Comparison of ENCODE assay signal across 8 cellular contexts in the genomic region with DNA sequence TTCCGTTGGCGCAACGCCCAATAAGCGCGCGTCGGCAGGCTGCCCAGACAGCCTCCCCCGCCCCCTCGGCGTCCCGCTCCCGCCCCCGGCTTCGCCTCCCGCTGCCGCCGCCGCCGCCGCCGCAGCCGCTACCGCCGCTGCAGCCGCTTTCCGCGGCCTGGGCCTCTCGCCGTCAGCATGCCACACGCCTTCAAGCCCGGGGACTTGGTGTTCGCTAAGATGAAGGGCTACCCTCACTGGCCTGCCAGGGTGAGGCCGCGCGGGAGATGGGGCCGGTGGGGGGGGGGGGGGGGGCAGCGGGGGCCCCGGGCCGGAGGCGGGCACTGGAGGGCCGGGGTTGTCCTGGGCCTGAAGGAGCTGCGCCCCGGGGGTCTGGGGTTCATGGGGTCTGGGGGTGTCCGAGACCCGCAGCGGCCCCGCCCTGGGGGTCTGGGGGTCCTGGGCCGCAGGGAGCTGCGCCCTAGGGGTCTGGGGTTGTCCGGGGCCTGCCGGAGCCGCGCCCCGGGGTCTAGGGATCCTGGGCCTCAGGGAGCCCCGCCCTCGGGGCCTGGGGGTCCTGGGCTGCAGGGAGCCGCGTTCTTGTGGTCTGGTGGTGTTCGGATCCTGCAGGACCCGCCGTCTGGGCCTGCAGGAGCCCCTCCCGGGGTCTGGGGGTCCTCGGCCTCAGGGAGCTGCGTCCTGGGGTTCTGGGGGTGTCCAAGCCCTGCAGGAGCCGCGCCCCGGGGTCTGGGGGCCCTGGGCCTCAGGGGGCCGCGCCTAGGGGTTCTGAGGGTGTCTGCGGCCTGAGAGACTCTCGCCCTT. TPM values are rescaled to one million over a fixed set of nuclear protein-coding genes. Genes with fewer than 3 reads are reported as not detected.
A peak's percentile ranks its signal among the peaks of the same experiment; 100 is the strongest.
DNase-seq lines count a peak whose midpoint lies in the region; ATAC-seq lines count a peak whose summit lies in the region.

HDGFL2 (plus strand) TSS at position 124 of the 801 bp plus-strand sequence; CDS start at position 178, 54 bp downstream.

- H3K79me1 ChIP-seq in mesendoderm (ENCODE audit: low read length): peaks cover 13% of the 10 kb centered on the region

- peaks cover 28% of the 10 kb centered on the region for H3K79me2 ChIP-seq in mesendoderm (ENCODE audit: control insufficient read depth, insufficient read depth, low read length)

- peak within 1 kb of the TSS; percentile 86 for H3K4me3 ChIP-seq in mesendoderm (ENCODE audit: low read length)

- peak; percentile 44 for DNase-seq in NCI-H69 (lab: John Stamatoyannopoulos, UW)
- DNase-seq in mesendoderm: no peak
- DNase-seq in ureter (ENCODE audit: low spot score): no peak
- DNase-seq in T-helper 9 cell: no peak
- DNase-seq in NCI-H187 treated with DMSO at 0.1 percent for 48 hours (lab: John Stamatoyannopoulos, UW): no peak
- no peak for DNase-seq in NCI-H510A treated with DMSO at 0.1 percent for 48 hours (lab: John Stamatoyannopoulos, UW)

- no peaks in the 10 kb centered on the region for H3K27me3 ChIP-seq in mesendoderm (ENCODE audit: insufficient read depth, low read length, poor library complexity)

- peak within 1 kb of the TSS; percentile 40 for H2BK120ac ChIP-seq in mesendoderm (ENCODE audit: low read depth, low read length)

- peaks cover 2% of the 10 kb centered on the region for H3K4me1 ChIP-seq in mesendoderm (ENCODE audit: control insufficient read depth, low read depth, low read length)

- H3K18ac ChIP-seq in mesendoderm (ENCODE audit: low read length): peak within 1 kb of the TSS; percentile 99

- peaks cover 5% of the 10 kb centered on the region for H3K36me3 ChIP-seq in mesendoderm (ENCODE audit: control insufficient read depth, insufficient read depth, low read length)

- H3K23ac ChIP-seq in mesendoderm (ENCODE audit: low read length): no peak within 1 kb of the TSS

- H4K8ac ChIP-seq in mesendoderm (ENCODE audit: low read depth, low read length): peak within 1 kb of the TSS; percentile 77

- H2BK15ac ChIP-seq in mesendoderm (replicated peaks; ENCODE audit: low read depth): no peak within 1 kb of the TSS

- peak within 1 kb of the TSS; percentile 82 for H3K4ac ChIP-seq in mesendoderm (ENCODE audit: low read depth, low read length)

- no peak within 1 kb of the TSS for H4K5ac ChIP-seq in mesendoderm (ENCODE audit: low read length)

- H3K4me2 ChIP-seq in mesendoderm (ENCODE audit: low read length): peak within 1 kb of the TSS; percentile 79

- H3K9ac ChIP-seq in mesendoderm (ENCODE audit: low read length): peak within 1 kb of the TSS; percentile 91

- ATAC-seq in GM19025 (IDR thresholded peaks at IDR 0.05; ENCODE audit: low read depth, unreplicated experiment): peak; percentile 2

- WGBS in mesendoderm (ENCODE audit: extremely low coverage, insufficient coverage, low lambda C conversion rate): no CpG with 5 or more reads among the region's 71 CpGs

- no peak within 1 kb of the TSS for H2AK5ac ChIP-seq in mesendoderm (ENCODE audit: low read length)

- peak within 1 kb of the TSS; percentile 88 for H3K56ac ChIP-seq in mesendoderm (ENCODE audit: low read length)

- no peak within 1 kb of the TSS for H2BK5ac ChIP-seq in mesendoderm (ENCODE audit: low read length)

- peak within 1 kb of the TSS; percentile 87 for H3K27ac ChIP-seq in cingulate gyrus (ENCODE audit: low read depth, low read length)
- H3K27ac ChIP-seq in mesendoderm (ENCODE audit: low read depth, low read length): peak within 1 kb of the TSS; percentile 55

RNA-seq across cellular contexts. Expression of gene HDGFL2, which starts in this region (rescaled TPM):
- polyA plus RNA-seq in mesendoderm (2013, experiment 1 of 2): 54.7 TPM
- 55.7 TPM for polyA plus RNA-seq in mesendoderm (2013, experiment 2 of 2)
- 45.9 TPM for total RNA-seq in ureter
